ENCODE assay signal across 34 cellular contexts in the genomic region with DNA sequence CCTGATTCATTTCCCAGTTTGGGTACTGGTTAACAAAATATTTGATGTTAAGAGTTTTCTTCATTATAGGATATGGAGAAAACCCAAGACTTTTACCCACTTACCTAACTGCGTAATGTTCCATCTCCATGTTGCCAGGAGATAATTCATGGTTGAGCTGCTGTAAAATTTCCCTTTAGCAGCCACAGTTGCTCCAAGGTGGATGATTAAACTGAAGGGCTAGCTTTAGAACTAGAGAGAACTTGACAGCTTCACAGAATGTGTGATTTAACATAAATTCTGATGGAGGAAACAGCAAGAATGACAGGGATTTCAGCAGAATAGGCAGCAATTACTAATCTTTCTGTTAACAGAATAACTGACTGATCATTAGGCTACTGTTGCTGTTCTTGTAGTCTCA.
"Had no signal": no experiment of that assay in that cellular context is flagged by ENCODE, and none has a peak within 500 bp of the region (broad histone marks: within the 10 kb centered on the region; RNA-seq: fewer than 3 reads in every experiment).

No MANE protein-coding gene starts in this region.

- DNase-seq: Karpas-422, Kasumi-1, KG1, MG63, MM.1S, MV-4-11, NCI-H1048, NCI-H1092, NCI-H1092 treated with DMSO at 0.1 percent for 48 hours, NCI-H1105, NCI-H1105 treated with DMSO at 0.1 percent for 48 hours, NCI-H1417, NCI-H1417 treated with DMSO at 0.1 percent for 48 hours, NCI-H1436, NCI-H1436 treated with DMSO at 0.1 percent for 48 hours, NCI-H146, NCI-H1694, NCI-H1694 treated with DMSO at 0.1 percent for 48 hours, NCI-H187, NCI-H187 treated with DMSO at 0.1 percent for 48 hours, NCI-H1930, NCI-H2029, NCI-H2029 treated with DMSO at 0.1 percent for 48 hours, NCI-H2081, NCI-H2081 treated with DMSO at 0.1 percent for 48 hours, NCI-H2107, NCI-H2171, NCI-H2171 treated with DMSO at 0.1 percent for 48 hours, NCI-H2227 treated with DMSO at 0.1 percent for 48 hours, NCI-H226, NCI-H345, NCI-H446, NCI-H446 treated with DMSO at 0.1 percent for 48 hours, NCI-H510A had no signal
